ENCODE assay signal across 8 cellular contexts in genomic region chr6:84575264-84575663, GRCh38.
DNase-seq lines count a peak whose midpoint lies in the region; ATAC-seq and TF ChIP-seq lines count a peak whose summit lies in the region.

No MANE protein-coding gene starts in this region.

- POLR2A ChIA-PET in activated CD4-positive, alpha-beta T cell treated with anti-CD3 and anti-CD28 coated beads, Interleukin-2, amount 10 ng/mL, durations not matched to agents 7 days and 5 days (lab: Charles Lee) = no interaction called here

- H3K4me3 ChIP-seq in transverse colon = no peak overlapping the region

- no peaks in the 10 kb centered on the region for H3K36me3 Mint-ChIP-seq in activated CD4-positive, alpha-beta T cell treated with anti-CD3 and anti-CD28 coated beads, Interleukin-2, amount 10 ng/mL, durations not matched to agents 7 days and 5 days (ENCODE audit: low read depth)

- no peaks in the 10 kb centered on the region for H3K27me3 Mint-ChIP-seq in activated CD4-positive, alpha-beta T cell treated with anti-CD3 and anti-CD28 coated beads, Interleukin-2, amount 10 ng/mL, durations not matched to agents 7 days and 5 days

- H3K4me3 Mint-ChIP-seq in activated CD4-positive, alpha-beta T cell treated with anti-CD3 and anti-CD28 coated beads, Interleukin-2, amount 10 ng/mL, durations not matched to agents 7 days and 5 days = no peak overlapping the region

- CTCF ChIA-PET in activated CD4-positive, alpha-beta T cell treated with anti-CD3 and anti-CD28 coated beads, Interleukin-2, amount 10 ng/mL, durations not matched to agents 7 days and 5 days (lab: Charles Lee) = no interaction called here

- intact Hi-C loops in transverse colon (cut with DNase I; ENCODE audit: low total_unique reads) = no loop called here

- H3K36me3 ChIP-seq in transverse colon = no peaks in the 10 kb centered on the region

- TF ChIP-seq POLR2A in transverse colon (IDR thresholded peaks at IDR 0.05) = no peak

- in situ Hi-C loops in transverse colon (cut with MboI; ENCODE audit: low pct_ligation_motif_present in 1 of 4, low pct_unique_long_range_greater_than_20kb in 1 of 4, low sequenced_read_pairs in 3 of 4) = no loop called here

- no peak overlapping the region for H3K27ac ChIP-seq in transverse colon

- DNase-seq in NCI-H146 (lab: John Stamatoyannopoulos, UW) (peak; percentile 88), kidney glomerular epithelial cell (lab: John Stamatoyannopoulos, UW) (peak; percentile 21), NCI-H345 treated with DMSO at 0.1 percent for 48 hours (lab: John Stamatoyannopoulos, UW; ENCODE audit: unreplicated experiment) (no peak), inferior parietal cortex (ENCODE audit: extremely low spot score) (no peak), transverse colon (no peak)
- no peak for DNase-seq in activated CD4-positive, alpha-beta T cell treated with anti-CD3 and anti-CD28 coated beads, Interleukin-2, amount 10 ng/mL, durations not matched to agents 7 days and 5 days

- no peaks in the 10 kb centered on the region for H3K4me1 Mint-ChIP-seq in activated CD4-positive, alpha-beta T cell treated with anti-CD3 and anti-CD28 coated beads, Interleukin-2, amount 10 ng/mL, durations not matched to agents 7 days and 5 days

- TF ChIP-seq EP300 in transverse colon (IDR thresholded peaks at IDR 0.05; ENCODE audit: low read depth) = no peak

- no peaks in the 10 kb centered on the region for H3K4me1 ChIP-seq in transverse colon

- no peaks in the 10 kb centered on the region for H3K27me3 ChIP-seq in transverse colon

- 45 to 50% methylated on average over 1 of the region's 1 CpG for WGBS in transverse colon (ENCODE audit: low coverage in 1 of 2), 2 donors

- no peaks in the 10 kb centered on the region for H3K9me3 ChIP-seq in transverse colon

- H3K27ac Mint-ChIP-seq in activated CD4-positive, alpha-beta T cell treated with anti-CD3 and anti-CD28 coated beads, Interleukin-2, amount 10 ng/mL, durations not matched to agents 7 days and 5 days = no peak overlapping the region

- no peak for TF ChIP-seq CTCF in transverse colon (IDR thresholded peaks at IDR 0.05)

- H3K9me3 Mint-ChIP-seq in activated CD4-positive, alpha-beta T cell treated with anti-CD3 and anti-CD28 coated beads, Interleukin-2, amount 10 ng/mL, durations not matched to agents 7 days and 5 days = no peaks in the 10 kb centered on the region

- ATAC-seq in GM19035 (IDR thresholded peaks at IDR 0.05; ENCODE audit: unreplicated experiment) (peak; percentile 97), HG02798 (IDR thresholded peaks at IDR 0.05; ENCODE audit: poor library complexity, unreplicated experiment) (peak; percentile 87)

Comparison
In these comparisons a context has a peak if more than half of its experiments do, and no peak if none do; other contexts are left out.
1. DNase-seq: peak in NCI-H146 (single experiment) and kidney glomerular epithelial cell (single experiment); none in NCI-H345 treated with DMSO at 0.1 percent for 48 hours (single experiment), inferior parietal cortex (single experiment), transverse colon (single experiment) and activated CD4-positive, alpha-beta T cell treated with anti-CD3 and anti-CD28 coated beads, Interleukin-2, amount 10 ng/mL, durations not matched to agents 7 days and 5 days (single experiment).